ENCODE assay signal across 11 cellular contexts in genomic region chr11:113664069-113664980, GRCh38. TPM values are rescaled to one million over a fixed set of nuclear protein-coding genes. Genes with fewer than 3 reads are reported as not detected.
DNase-seq lines count a peak whose midpoint lies in the region; ATAC-seq and TF ChIP-seq lines count a peak whose summit lies in the region.
"Had no signal": no experiment of that assay in that cellular context is flagged by ENCODE, and none has a peak within 500 bp of the region (broad histone marks: within the 10 kb centered on the region; RNA-seq: fewer than 3 reads in every experiment).

No MANE protein-coding gene starts in this region.

- no peaks in the 10 kb centered on the region for H3K4me1 ChIP-seq in A673 (ENCODE audit: insufficient read depth, low read length, poor library complexity, severe bottlenecking)
- H3K4me1 ChIP-seq in hepatocyte (ENCODE audit: insufficient read depth) = peaks cover 21% of the 10 kb centered on the region
- no peaks in the 10 kb centered on the region for H3K4me1 ChIP-seq in tibial nerve
- H3K4me1 ChIP-seq: BLaER1 had no signal

- H3K4me3 ChIP-seq in A673 (ENCODE audit: low read depth, low read length, poor library complexity, severe bottlenecking) = no peak overlapping the region
- no peak overlapping the region for H3K4me3 ChIP-seq in hepatocyte
- no peak overlapping the region for H3K4me3 ChIP-seq in tibial nerve
- H3K4me3 ChIP-seq: BLaER1 had no signal

- 24% methylated on average over 11 of the region's 11 CpGs for WGBS in hepatocyte (ENCODE audit: low lambda C conversion rate, missing lambda C conversion rate)
- 56 to 59% methylated on average over 11 of the region's 11 CpGs for WGBS in tibial nerve, 2 donors

- ATAC-seq in sciatic nerve (no peak), Right ventricle myocardium inferior (no peak), GM19463 (IDR thresholded peaks at IDR 0.05; ENCODE audit: unreplicated experiment) (no peak)

- H3K4me2 ChIP-seq in hepatocyte = peak overlapping the region; percentile 65
- H3K4me2 ChIP-seq: BLaER1 had no signal

- H3K36me3 ChIP-seq in A673 (ENCODE audit: insufficient read depth, low read length, poor library complexity, severe bottlenecking) (no peaks in the 10 kb centered on the region), hepatocyte (replicated peaks; ENCODE audit: insufficient read depth, low read depth) (no peaks in the 10 kb centered on the region), tibial nerve (peaks cover 0 to 3% (median 0%) of the 10 kb centered on the region in 3 donors)
- H3K36me3 ChIP-seq: BLaER1 had no signal

- no peak overlapping the region for H3K27ac ChIP-seq in A673 (ENCODE audit: low read depth, low read length, poor library complexity, severe bottlenecking)
- peak overlapping the region; percentile 75 for H3K27ac ChIP-seq in hepatocyte
- H3K27ac ChIP-seq in tibial nerve = no peak overlapping the region
- H3K27ac ChIP-seq: BLaER1 had no signal

- H2AFZ ChIP-seq in hepatocyte = no peak overlapping the region

- no peaks in the 10 kb centered on the region for H3K9me2 ChIP-seq in hepatocyte (replicated peaks; ENCODE audit: insufficient read depth)

- peaks cover 13% of the 10 kb centered on the region for H3K27me3 ChIP-seq in A673 (replicated peaks; ENCODE audit: insufficient read depth, low read depth, low read length, poor library complexity)
- no peaks in the 10 kb centered on the region for H3K27me3 ChIP-seq in hepatocyte
- no peaks in the 10 kb centered on the region for H3K27me3 ChIP-seq in tibial nerve
- H3K27me3 ChIP-seq: BLaER1 had no signal

- H3K9me3 ChIP-seq in A673 (ENCODE audit: low read depth, low read length, poor library complexity, severe bottlenecking) (no peaks in the 10 kb centered on the region), hepatocyte (ENCODE audit: low read depth) (no peaks in the 10 kb centered on the region), tibial nerve (peaks cover 0 to 14% (median 3%) of the 10 kb centered on the region in 4 donors)

- no peak for TF ChIP-seq EP300 in tibial nerve (IDR thresholded peaks at IDR 0.05)

- no peaks in the 10 kb centered on the region for H3K79me2 ChIP-seq in hepatocyte

- DNase-seq in A673 (ENCODE audit: low spot score) (peak; percentile 17), HPDE6-E6E7 (ENCODE audit: extremely low spot score) (peak; percentile 26), RPMI7951 (ENCODE audit: low read depth) (peak; percentile 86), hepatocyte (ENCODE audit: low spot score) (peak; percentile 49), sciatic nerve (ENCODE audit: low spot score) (no peak), tibial nerve (ENCODE audit: low spot score in 2 of 2) (no peak), Right ventricle myocardium inferior (ENCODE audit: missing footprints) (no peak)
- DNase-seq: foreskin melanocyte had no signal

- TF ChIP-seq POLR2A in tibial nerve (IDR thresholded peaks at IDR 0.05) = no peak

- CTCF ChIA-PET in A673 (lab: Charles Lee) = no interaction called here

- no peak for TF ChIP-seq CTCF in A673 (conservative IDR thresholded peaks at IDR 0.05; ENCODE audit: low read depth, low read length)
- no peak for TF ChIP-seq CTCF in hepatocyte (IDR thresholded peaks at IDR 0.05; ENCODE audit: poor library complexity)
- no peak for TF ChIP-seq CTCF in tibial nerve (IDR thresholded peaks at IDR 0.05)

- POLR2A ChIA-PET in A673 (lab: Charles Lee; ENCODE audit: low non-redundant PET) = no interaction called here

- no TSS peak for BruUV-seq in A673 (replicated peaks; lab: Mats Ljungman, UMichigan)

- no peaks in the 10 kb centered on the region for H4K20me1 ChIP-seq in hepatocyte (ENCODE audit: insufficient read depth, poor library complexity, severe bottlenecking)
- H4K20me1 ChIP-seq: BLaER1 had no signal

- intact Hi-C loops in A673 (cut with micrococcal nuclease; ENCODE audit: unreplicated experiment) (no loop called here), sciatic nerve (cut with DNase I) (no loop called here), Right ventricle myocardium inferior (cut with DNase I) (no loop called here)

RNA-seq across cellular contexts. Expression of gene TMPRSS5, which starts 41.8 kb away (rescaled TPM):
- total RNA-seq in A673 (2021) (1.5 and 2.9 TPM in 2 replicates), hepatocyte (0.20 TPM in 1 of 2 replicates, not detected in the other), sciatic nerve (35.0 TPM), tibial nerve (10 to 100 TPM; 35.0 to 42.2 (median 41.9) TPM), Right ventricle myocardium inferior (0.38 TPM)
- total RNA-seq in RPMI7951 (2014; rRNA removed; shearing (Covaris generic)) = 0.12 TPM in 1 of 2 replicates, not detected in the other
- 0.32 and 0.63 TPM in 2 replicates for polyA plus RNA-seq in hepatocyte
- total RNA-seq: mononuclear cell had no signal

Comparison
In these comparisons a context has a peak if more than half of its experiments do, and no peak if none do; other contexts are left out.
1. DNase-seq: peak in A673 (single experiment), HPDE6-E6E7 (single experiment), RPMI7951 (single experiment) and hepatocyte (single experiment); none in sciatic nerve (single experiment), tibial nerve (0 of 2) and Right ventricle myocardium inferior (single experiment).